Comparison of ENCODE assay signal across 27 cellular contexts in genomic region chr10:119691726-119692125, GRCh38.
"Had no signal": no experiment of that assay in that cellular context is flagged by ENCODE, and none has a peak within 500 bp of the region (broad histone marks: within the 10 kb centered on the region; RNA-seq: fewer than 3 reads in every experiment).

No MANE protein-coding gene starts in this region.

- H3K9me3 ChIP-seq: colonic mucosa, esophagus muscularis mucosa, gastroesophageal sphincter, heart left ventricle, left lung, prostate gland, right atrium auricular region, stomach, thyroid gland had no signal

- ATAC-seq: foreskin keratinocyte; gastroesophageal sphincter; heart left ventricle; left cardiac atrium; left lung; naive thymus-derived CD8-positive, alpha-beta T cell; sciatic nerve; stimulated activated effector memory CD8-positive, alpha-beta T cell treated with anti-CD3 and anti-CD28 coated beads, Interleukin-12 subunit alpha, Interleukin-12 subunit beta, amount 100 ng/mL, for 72 hours had no signal

- H3K36me3 ChIP-seq: colonic mucosa, esophagus muscularis mucosa, gastroesophageal sphincter, heart left ventricle, left lung, prostate gland, right atrium auricular region, stomach, thyroid gland had no signal

- H3K4me1 ChIP-seq: thyroid gland had no signal

- H3K4me3 ChIP-seq: colonic mucosa, esophagus muscularis mucosa, gastroesophageal sphincter, heart left ventricle, left lung, prostate gland, right atrium auricular region, stomach, thyroid gland had no signal

- H3K4me3 Mint-ChIP-seq: dendritic cell treated with granulocyte-macrophage colony-stimulating factor and Interleukin-4, amounts not matched to agents 40 ng/mL and 50 ng/mL, for 4 days; endodermal cell; naive thymus-derived CD8-positive, alpha-beta T cell; nephron progenitor cell; stimulated activated effector memory CD8-positive, alpha-beta T cell treated with anti-CD3 and anti-CD28 coated beads, Interleukin-12 subunit alpha, Interleukin-12 subunit beta, amount 100 ng/mL, for 72 hours; type B pancreatic cell had no signal

- H3K27ac Mint-ChIP-seq: dendritic cell treated with granulocyte-macrophage colony-stimulating factor and Interleukin-4, amounts not matched to agents 40 ng/mL and 50 ng/mL, for 4 days; endodermal cell; nephron progenitor cell; type B pancreatic cell had no signal

- H3K27ac ChIP-seq: colonic mucosa, epithelial cell of prostate, esophagus muscularis mucosa, foreskin keratinocyte, gastroesophageal sphincter, heart left ventricle, left lung, prostate gland, right atrium auricular region, stomach, thyroid gland had no signal

- DNase-seq: colonic mucosa; effector CD8-positive, alpha-beta T cell; endodermal cell; foreskin keratinocyte; heart left ventricle; hippocampal formation; left cardiac atrium; mesendoderm; midbrain; naive thymus-derived CD8-positive, alpha-beta T cell; nephron progenitor cell; nucleus accumbens; stimulated activated CD4-positive, alpha-beta T cell treated with anti-CD3 and anti-CD28 coated beads, Interleukin-2, amount 100 ng/mL, for 24 hours; stimulated activated CD4-positive, alpha-beta T cell treated with anti-CD3 and anti-CD28 coated beads, Interleukin-4, amount 100 ng/mL, for 24 hours; stimulated activated naive CD4-positive, alpha-beta T cell treated with Interleukin-2 at 50 U/mL for 16 hours; stomach; thyroid gland had no signal

- H3K36me3 Mint-ChIP-seq: stimulated activated effector memory CD8-positive, alpha-beta T cell treated with anti-CD3 and anti-CD28 coated beads, Interleukin-12 subunit alpha, Interleukin-12 subunit beta, amount 100 ng/mL, for 72 hours; type B pancreatic cell had no signal

- H3K27me3 ChIP-seq: colonic mucosa, esophagus muscularis mucosa, foreskin keratinocyte, heart left ventricle, left lung, right atrium auricular region, thyroid gland had no signal

- H3K9me3 Mint-ChIP-seq: dendritic cell treated with granulocyte-macrophage colony-stimulating factor and Interleukin-4, amounts not matched to agents 40 ng/mL and 50 ng/mL, for 4 days; naive thymus-derived CD8-positive, alpha-beta T cell; stimulated activated effector memory CD8-positive, alpha-beta T cell treated with anti-CD3 and anti-CD28 coated beads, Interleukin-12 subunit alpha, Interleukin-12 subunit beta, amount 100 ng/mL, for 72 hours; type B pancreatic cell had no signal
